In genomic region chr12:77914089-77914488, GRCh38 we compare ENCODE assay signal across 13 cellular contexts.
DNase-seq lines count a peak whose midpoint lies in the region; ATAC-seq and TF ChIP-seq lines count a peak whose summit lies in the region.
"Had no signal": no experiment of that assay in that cellular context is flagged by ENCODE, and none has a peak within 500 bp of the region (broad histone marks: within the 10 kb centered on the region; RNA-seq: fewer than 3 reads in every experiment).

No MANE protein-coding gene starts in this region.

- H3K27ac ChIP-seq in A673 (ENCODE audit: low read depth, low read length, poor library complexity, severe bottlenecking) = no peak overlapping the region
- no peak overlapping the region for H3K27ac ChIP-seq in OCI-LY3 (ENCODE audit: low read length)
- H3K27ac ChIP-seq in osteoblast (ENCODE audit: low read depth, low read length) = no peak overlapping the region
- H3K27ac ChIP-seq in spleen = no peak overlapping the region
- H3K27ac ChIP-seq: BLaER1, SJCRH30 had no signal

- TF ChIP-seq POLR2A in spleen (IDR thresholded peaks at IDR 0.05) = no peak

- H3K4me2 ChIP-seq in OCI-LY3 (ENCODE audit: low read length) (no peak overlapping the region), osteoblast (ENCODE audit: insufficient read depth, low read length) (no peak overlapping the region)
- H3K4me2 ChIP-seq: BLaER1 had no signal

- H3K79me2 ChIP-seq in OCI-LY3 (ENCODE audit: low read length) (no peaks in the 10 kb centered on the region), osteoblast (ENCODE audit: insufficient read depth, low read length) (no peaks in the 10 kb centered on the region)

- no peaks in the 10 kb centered on the region for H4K20me1 ChIP-seq in OCI-LY3 (ENCODE audit: insufficient read depth, low read length)
- H4K20me1 ChIP-seq in osteoblast (ENCODE audit: insufficient read depth, low read length) = no peaks in the 10 kb centered on the region
- H4K20me1 ChIP-seq: BLaER1 had no signal

- H3K4me3 ChIP-seq in A673 (ENCODE audit: low read depth, low read length, poor library complexity, severe bottlenecking) (no peak overlapping the region), OCI-LY3 (ENCODE audit: low read length) (no peak overlapping the region), osteoblast (ENCODE audit: insufficient read depth, low read length) (no peak overlapping the region), spleen (no peak overlapping the region)
- H3K4me3 ChIP-seq: BLaER1, SJCRH30 had no signal

- DNase-seq in A673 (ENCODE audit: low spot score) (peak; percentile 24), GM13977 (ENCODE audit: low spot score) (no peak), fibroblast of peridontal ligament (ENCODE audit: extremely low read depth) (peak; percentile 27), osteoblast (ENCODE audit: insufficient read length, low spot score, missing footprints) (no peak), spleen (no peak)
- DNase-seq: activated CD4-positive, alpha-beta T cell treated with anti-CD3 and anti-CD28 coated beads, Interleukin-2, amount 50 U/mL, for 1 hour; activated T-cell treated with anti-CD3 and anti-CD28 coated beads, Interleukin-2, amount 50 U/mL, for 1 hour; mammary epithelial cell; SJCRH30 had no signal

- H3K27me3 ChIP-seq in A673 (replicated peaks; ENCODE audit: insufficient read depth, low read depth, low read length, poor library complexity) = no peaks in the 10 kb centered on the region
- no peaks in the 10 kb centered on the region for H3K27me3 ChIP-seq in OCI-LY3 (ENCODE audit: low read depth, low read length)
- H3K27me3 ChIP-seq in osteoblast (ENCODE audit: insufficient read depth, low read length) = no peaks in the 10 kb centered on the region
- H3K27me3 ChIP-seq in spleen (replicated peaks in 1 of 7) = no peaks in the 10 kb centered on the region
- H3K27me3 ChIP-seq: BLaER1, SJCRH30 had no signal

- 57 to 87% (median 78%) methylated on average over 2 of the region's 2 CpGs for WGBS in spleen, 5 donors

- H3K9ac ChIP-seq in OCI-LY3 (ENCODE audit: low read length) = no peak overlapping the region
- H3K9ac ChIP-seq: BLaER1 had no signal

- H3K9me3 ChIP-seq in A673 (ENCODE audit: low read depth, low read length, poor library complexity, severe bottlenecking) (no peaks in the 10 kb centered on the region), OCI-LY3 (ENCODE audit: insufficient read depth, low read length) (no peaks in the 10 kb centered on the region), osteoblast (ENCODE audit: low read depth, low read length) (no peaks in the 10 kb centered on the region), spleen (peaks cover 0 to 5% (median 0%) of the 10 kb centered on the region in 8 donors)
- H3K9me3 ChIP-seq: BLaER1, SJCRH30 had no signal

- TF ChIP-seq CTCF in A673 (conservative IDR thresholded peaks at IDR 0.05; ENCODE audit: low read depth, low read length) (peak; percentile 37; the same call in 1 of the 2 replicates), GM13977 (IDR thresholded peaks at IDR 0.05; ENCODE audit: extremely low read depth, insufficient read depth, missing control alignments) (peak; percentile 26), OCI-LY3 (IDR thresholded peaks at IDR 0.05; ENCODE audit: low read depth, low read length) (peak; percentile 18), osteoblast (IDR thresholded peaks at IDR 0.05; ENCODE audit: extremely low read depth, low read depth, low read length) (no peak), spleen (IDR thresholded peaks at IDR 0.05 in 8 of 11, conservative IDR thresholded peaks at IDR 0.05 in 3 of 11) (no peak)

- in situ Hi-C loops in GM13977 (cut with MboI; ENCODE audit: low pct_unique_long_range_greater_than_20kb, low sequenced_read_pairs, unreplicated experiment) = no loop called here

- CTCF ChIA-PET in A673 (lab: Charles Lee) = no interaction called here

- no peak overlapping the region for H2AFZ ChIP-seq in OCI-LY3 (ENCODE audit: low read depth, low read length)
- H2AFZ ChIP-seq in osteoblast (ENCODE audit: low read length) = no peak overlapping the region

- peaks cover 36% of the 10 kb centered on the region for H3K4me1 ChIP-seq in A673 (ENCODE audit: insufficient read depth, low read length, poor library complexity, severe bottlenecking)
- peaks cover 17% of the 10 kb centered on the region for H3K4me1 ChIP-seq in OCI-LY3 (ENCODE audit: low read length)
- no peaks in the 10 kb centered on the region for H3K4me1 ChIP-seq in osteoblast (ENCODE audit: insufficient read depth, low read length)
- peaks cover 0 to 6% (median 0%) of the 10 kb centered on the region in 6 donors for H3K4me1 ChIP-seq in spleen
- H3K4me1 ChIP-seq: BLaER1, SJCRH30 had no signal

- H3K36me3 ChIP-seq in A673 (ENCODE audit: insufficient read depth, low read length, poor library complexity, severe bottlenecking) = no peaks in the 10 kb centered on the region
- no peaks in the 10 kb centered on the region for H3K36me3 ChIP-seq in OCI-LY3 (replicated peaks; ENCODE audit: low read depth, low read length)
- H3K36me3 ChIP-seq in osteoblast (ENCODE audit: insufficient read depth, low read length) = no peaks in the 10 kb centered on the region
- H3K36me3 ChIP-seq in spleen = no peaks in the 10 kb centered on the region
- H3K36me3 ChIP-seq: BLaER1, SJCRH30 had no signal

- no peak for ATAC-seq in HG03139 (IDR thresholded peaks at IDR 0.05; ENCODE audit: unreplicated experiment)
- ATAC-seq in HG03135 (IDR thresholded peaks at IDR 0.05; ENCODE audit: unreplicated experiment) = no peak

- POLR2A ChIA-PET in A673 (lab: Charles Lee; ENCODE audit: low non-redundant PET) = no interaction called here

- intact Hi-C loops in A673 (cut with micrococcal nuclease; ENCODE audit: unreplicated experiment) (no loop called here), spleen (cut with DNase I; ENCODE audit: low total_unique reads) (no loop called here)

- no TSS peak for BruUV-seq in A673 (replicated peaks; lab: Mats Ljungman, UMichigan)

Comparison
In these comparisons a context has a peak if more than half of its experiments do, and no peak if none do; other contexts are left out.
1. DNase-seq: peak in A673 (single experiment) and fibroblast of peridontal ligament (single experiment); none in GM13977 (single experiment), osteoblast (single experiment) and spleen (single experiment).
2. CTCF ChIP-seq: peak in A673 (single experiment), GM13977 (single experiment) and OCI-LY3 (single experiment); none in osteoblast (single experiment) and spleen (0 of 11).